ENCODE assay signal across 23 cellular contexts in genomic region chr6:31033075-31033474, GRCh38. TPM values are rescaled to one million over a fixed set of nuclear protein-coding genes. Genes with fewer than 3 reads are reported as not detected.
DNase-seq lines count a peak whose midpoint lies in the region; ATAC-seq, FAIRE-seq and TF ChIP-seq lines count a peak whose summit lies in the region.
"Had no signal": no experiment of that assay in that cellular context is flagged by ENCODE, and none has a peak within 500 bp of the region (broad histone marks: within the 10 kb centered on the region; RNA-seq: fewer than 3 reads in every experiment).

No MANE protein-coding gene starts in this region.

- H3K27me3 Mint-ChIP-seq in GM23338 (ENCODE audit: insufficient read depth, low read depth, poor library complexity) (peaks cover 7% of the 10 kb centered on the region), type B pancreatic cell (peaks cover 24% of the 10 kb centered on the region)

- no peak overlapping the region for H3K4me2 ChIP-seq in GM23338

- H3F3A ChIP-seq in GM23338 (replicated peaks; ENCODE audit: low read depth), result no peaks in the 10 kb centered on the region

- H3K4me3 Mint-ChIP-seq in GM23338 (no peak overlapping the region), type B pancreatic cell (no peak overlapping the region)

- H3K27ac Mint-ChIP-seq in GM23338 (no peak overlapping the region), type B pancreatic cell (peak overlapping the region; percentile 17)

- H3K27me3 ChIP-seq in GM23338 (ENCODE audit: insufficient read depth) (no peaks in the 10 kb centered on the region), bronchial epithelial cell (ENCODE audit: control insufficient read depth, insufficient read depth, low read length) (peaks cover 2% of the 10 kb centered on the region), foreskin keratinocyte (peaks cover 9% of the 10 kb centered on the region)

- no peaks in the 10 kb centered on the region for H3K4me1 ChIP-seq in GM23338 (ENCODE audit: insufficient read depth)
- H3K4me1 ChIP-seq in HEK293 (ENCODE audit: control insufficient read depth, insufficient read depth, low read length), result no peaks in the 10 kb centered on the region
- H3K4me1 ChIP-seq in foreskin keratinocyte, result no peaks in the 10 kb centered on the region

- FAIRE-seq in bronchial epithelial cell (lab: Jason Lieb, UNC), result peak; percentile 7
- FAIRE-seq: GM12891, GM18507, H54 had no signal

- no peaks in the 10 kb centered on the region for H3K4me1 Mint-ChIP-seq in GM23338
- peaks cover 5% of the 10 kb centered on the region for H3K4me1 Mint-ChIP-seq in type B pancreatic cell (ENCODE audit: unreplicated experiment)
- H3K4me1 Mint-ChIP-seq: CD4-positive, alpha-beta memory T cell had no signal

- H3K9me2 ChIP-seq in GM23338 (ENCODE audit: insufficient read depth), result peaks cover 5% of the 10 kb centered on the region; the same call in 1 of the 2 replicates

- no peak overlapping the region for H3K27ac ChIP-seq in GM23338 (ENCODE audit: low read depth)
- no peak overlapping the region for H3K27ac ChIP-seq in HEK293 (ENCODE audit: extremely low read depth, low read depth, low read length)
- H3K27ac ChIP-seq in foreskin keratinocyte, result no peak overlapping the region

- CTCF ChIA-PET in HEK293 (lab: Yijun Ruan, JAX), result interaction anchor here (0.5 to 2.3 kb wide), 5 partner anchors 11 to 117 kb away, joined by 3 to 11 read pairs (median 4); no protein-coding TSS in a partner anchor

- ATAC-seq in GM23338 (no peak), foreskin keratinocyte (no peak)

- peaks cover 21% of the 10 kb centered on the region for H3K9me3 Mint-ChIP-seq in GM23338
- H3K9me3 Mint-ChIP-seq in type B pancreatic cell, result no peaks in the 10 kb centered on the region
- H3K9me3 Mint-ChIP-seq: CD4-positive, alpha-beta memory T cell had no signal

- DNase-seq in GM23338 (ENCODE audit: low spot score) (no peak), bronchial epithelial cell (ENCODE audit: low read depth) (no peak), type B pancreatic cell (ENCODE audit: extremely low spot score, unreplicated experiment) (no peak), foreskin keratinocyte (no peak), T1000 (lab: John Stamatoyannopoulos, UW) (no peak)
- DNase-seq: C1 segment of cervical spinal cord; Calu3; CD4-positive, alpha-beta memory T cell; COR-L47; DMS53; DMS79 treated with DMSO at 0.1 percent for 48 hours; GF-D8; GOT3; HCEC 1CT had no signal

- H3K4me3 ChIP-seq in GM23338, result no peak overlapping the region
- no peak overlapping the region for H3K4me3 ChIP-seq in HEK293 (ENCODE audit: low read depth, low read length)
- H3K4me3 ChIP-seq in bronchial epithelial cell (ENCODE audit: low read depth, low read length), result no peak overlapping the region

- H3K36me3 Mint-ChIP-seq in GM23338 (ENCODE audit: low read depth), result peaks cover 3% of the 10 kb centered on the region; the same call in 1 of the 3 replicates
- no peaks in the 10 kb centered on the region for H3K36me3 Mint-ChIP-seq in type B pancreatic cell
- H3K36me3 Mint-ChIP-seq: CD4-positive, alpha-beta memory T cell had no signal

- H3K79me2 ChIP-seq in GM23338 (replicated peaks; ENCODE audit: insufficient read depth), result no peaks in the 10 kb centered on the region

- H2AFZ ChIP-seq in GM23338, result 0 out of 2 replicates have a peak overlapping the region, but pooled peaks have one; percentile 28

- TF ChIP-seq CTCF in GM23338 (conservative IDR thresholded peaks at IDR 0.05; ENCODE audit: low read depth in 2 of 2) (no peak), HEK293 (tag by site-specific recombination; IDR thresholded peaks at IDR 0.05) (no peak), bronchial epithelial cell (IDR thresholded peaks at IDR 0.05; ENCODE audit: insufficient read depth, low read length, severe bottlenecking) (no peak), type B pancreatic cell (conservative IDR thresholded peaks at IDR 0.05) (no peak), foreskin keratinocyte (conservative IDR thresholded peaks at IDR 0.05) (no peak)

- no peaks in the 10 kb centered on the region for H4K20me1 ChIP-seq in GM23338 (replicated peaks; ENCODE audit: insufficient read depth)

- H3K9me3 ChIP-seq in HEK293 (ENCODE audit: control insufficient read depth, insufficient read depth, low read depth, low read length), result no peaks in the 10 kb centered on the region

- POLR2A ChIA-PET in HEK293 (lab: Yijun Ruan, JAX), result no interaction called here

- no peaks in the 10 kb centered on the region for H3K36me3 ChIP-seq in GM23338 (ENCODE audit: insufficient read depth)
- no peaks in the 10 kb centered on the region for H3K36me3 ChIP-seq in HEK293 (ENCODE audit: control insufficient read depth in 2 of 2, insufficient read depth in 1 of 2, low read length in 2 of 2)
- no peaks in the 10 kb centered on the region for H3K36me3 ChIP-seq in bronchial epithelial cell (ENCODE audit: control insufficient read depth, insufficient read depth, low read length)

TF ChIP-seq in GM23338, 12 proteins besides CTCF, POLR2A, EP300 and RAD21:
- no peak for TF ChIP-seq EZH2 (IDR thresholded peaks at IDR 0.05; ENCODE audit: low read depth, unreplicated experiment)
- TF ChIP-seq JUNB (IDR thresholded peaks at IDR 0.05; ENCODE audit: unreplicated experiment), result no peak
- TF ChIP-seq ETS1 (IDR thresholded peaks at IDR 0.05), result no peak
- TF ChIP-seq POLR2AphosphoS5 (IDR thresholded peaks at IDR 0.05; ENCODE audit: low read depth), result no peak

TF ChIP-seq in HEK293, 187 proteins besides CTCF, POLR2A, EP300 and RAD21:
- TF ChIP-seq ZNF37A (tag by site-specific recombination; IDR thresholded peaks at IDR 0.05) (no peak), PRDM1 (tag by site-specific recombination; IDR thresholded peaks at IDR 0.05) (peak; percentile 65; the same call in 1 of the 2 replicates), HOXA7 (CRISPR knock-in tag; IDR thresholded peaks at IDR 0.05; ENCODE audit: borderline replicate concordance) (no peak), ZNF366 (tag by site-specific recombination; conservative IDR thresholded peaks at IDR 0.05) (peak; percentile 85)

RNA-seq across cellular contexts. Expression of gene MUC22, which starts 22.8 kb away (rescaled TPM):
- not detected in 2 replicates for total RNA-seq in GM23338 (2014; rRNA removed; shearing (Covaris generic))
- polyA plus RNA-seq in GM23338 (2016; fragmentation: Nextera tagmentation; extraction: Ambion mirVana) (not detected in 2 replicates), foreskin keratinocyte (not detected in 2 replicates)
- total RNA-seq in bronchial epithelial cell (under 0.01 TPM in 1 of 2 replicates, not detected in the other), type B pancreatic cell (ENCODE audit: low replicate concordance) (1.6 and 4.9 TPM in 2 replicates), foreskin keratinocyte (not detected in 2 replicates)
- total RNA-seq: A673; Calu3; CD4-positive, alpha-beta memory T cell; Daoy; G401 had no signal
- polyA plus RNA-seq: BJ; CD4-positive, alpha-beta memory T cell had no signal

RNA-seq across cellular contexts. Expression of gene MUC21, which starts 49.6 kb away (rescaled TPM):
- total RNA-seq in GM23338 (2014; rRNA removed; shearing (Covaris generic)), result not detected in 2 replicates
- polyA plus RNA-seq in GM23338 (2016; fragmentation: Nextera tagmentation; extraction: Ambion mirVana) (not detected in 2 replicates), foreskin keratinocyte (not detected in 2 replicates)
- total RNA-seq in bronchial epithelial cell (0.53 and 2.2 TPM in 2 replicates), type B pancreatic cell (ENCODE audit: low replicate concordance) (0.43 and 0.65 TPM in 2 replicates), foreskin keratinocyte (not detected in 2 replicates)
- total RNA-seq: A172; A673; Calu3; CD4-positive, alpha-beta memory T cell; Daoy; G401 had no signal
- polyA plus RNA-seq: BJ; CD4-positive, alpha-beta memory T cell had no signal
